ENCODE assay signal across 1 cellular context in genomic region chr3:171445805-171446204, GRCh38.
TF ChIP-seq lines count a peak whose summit lies in the region.

No MANE protein-coding gene starts in this region.

TF ChIP-seq in GM23338, 12 proteins besides CTCF, POLR2A, EP300 and RAD21 (continued from another document):
- TF ChIP-seq, protein P1, sequence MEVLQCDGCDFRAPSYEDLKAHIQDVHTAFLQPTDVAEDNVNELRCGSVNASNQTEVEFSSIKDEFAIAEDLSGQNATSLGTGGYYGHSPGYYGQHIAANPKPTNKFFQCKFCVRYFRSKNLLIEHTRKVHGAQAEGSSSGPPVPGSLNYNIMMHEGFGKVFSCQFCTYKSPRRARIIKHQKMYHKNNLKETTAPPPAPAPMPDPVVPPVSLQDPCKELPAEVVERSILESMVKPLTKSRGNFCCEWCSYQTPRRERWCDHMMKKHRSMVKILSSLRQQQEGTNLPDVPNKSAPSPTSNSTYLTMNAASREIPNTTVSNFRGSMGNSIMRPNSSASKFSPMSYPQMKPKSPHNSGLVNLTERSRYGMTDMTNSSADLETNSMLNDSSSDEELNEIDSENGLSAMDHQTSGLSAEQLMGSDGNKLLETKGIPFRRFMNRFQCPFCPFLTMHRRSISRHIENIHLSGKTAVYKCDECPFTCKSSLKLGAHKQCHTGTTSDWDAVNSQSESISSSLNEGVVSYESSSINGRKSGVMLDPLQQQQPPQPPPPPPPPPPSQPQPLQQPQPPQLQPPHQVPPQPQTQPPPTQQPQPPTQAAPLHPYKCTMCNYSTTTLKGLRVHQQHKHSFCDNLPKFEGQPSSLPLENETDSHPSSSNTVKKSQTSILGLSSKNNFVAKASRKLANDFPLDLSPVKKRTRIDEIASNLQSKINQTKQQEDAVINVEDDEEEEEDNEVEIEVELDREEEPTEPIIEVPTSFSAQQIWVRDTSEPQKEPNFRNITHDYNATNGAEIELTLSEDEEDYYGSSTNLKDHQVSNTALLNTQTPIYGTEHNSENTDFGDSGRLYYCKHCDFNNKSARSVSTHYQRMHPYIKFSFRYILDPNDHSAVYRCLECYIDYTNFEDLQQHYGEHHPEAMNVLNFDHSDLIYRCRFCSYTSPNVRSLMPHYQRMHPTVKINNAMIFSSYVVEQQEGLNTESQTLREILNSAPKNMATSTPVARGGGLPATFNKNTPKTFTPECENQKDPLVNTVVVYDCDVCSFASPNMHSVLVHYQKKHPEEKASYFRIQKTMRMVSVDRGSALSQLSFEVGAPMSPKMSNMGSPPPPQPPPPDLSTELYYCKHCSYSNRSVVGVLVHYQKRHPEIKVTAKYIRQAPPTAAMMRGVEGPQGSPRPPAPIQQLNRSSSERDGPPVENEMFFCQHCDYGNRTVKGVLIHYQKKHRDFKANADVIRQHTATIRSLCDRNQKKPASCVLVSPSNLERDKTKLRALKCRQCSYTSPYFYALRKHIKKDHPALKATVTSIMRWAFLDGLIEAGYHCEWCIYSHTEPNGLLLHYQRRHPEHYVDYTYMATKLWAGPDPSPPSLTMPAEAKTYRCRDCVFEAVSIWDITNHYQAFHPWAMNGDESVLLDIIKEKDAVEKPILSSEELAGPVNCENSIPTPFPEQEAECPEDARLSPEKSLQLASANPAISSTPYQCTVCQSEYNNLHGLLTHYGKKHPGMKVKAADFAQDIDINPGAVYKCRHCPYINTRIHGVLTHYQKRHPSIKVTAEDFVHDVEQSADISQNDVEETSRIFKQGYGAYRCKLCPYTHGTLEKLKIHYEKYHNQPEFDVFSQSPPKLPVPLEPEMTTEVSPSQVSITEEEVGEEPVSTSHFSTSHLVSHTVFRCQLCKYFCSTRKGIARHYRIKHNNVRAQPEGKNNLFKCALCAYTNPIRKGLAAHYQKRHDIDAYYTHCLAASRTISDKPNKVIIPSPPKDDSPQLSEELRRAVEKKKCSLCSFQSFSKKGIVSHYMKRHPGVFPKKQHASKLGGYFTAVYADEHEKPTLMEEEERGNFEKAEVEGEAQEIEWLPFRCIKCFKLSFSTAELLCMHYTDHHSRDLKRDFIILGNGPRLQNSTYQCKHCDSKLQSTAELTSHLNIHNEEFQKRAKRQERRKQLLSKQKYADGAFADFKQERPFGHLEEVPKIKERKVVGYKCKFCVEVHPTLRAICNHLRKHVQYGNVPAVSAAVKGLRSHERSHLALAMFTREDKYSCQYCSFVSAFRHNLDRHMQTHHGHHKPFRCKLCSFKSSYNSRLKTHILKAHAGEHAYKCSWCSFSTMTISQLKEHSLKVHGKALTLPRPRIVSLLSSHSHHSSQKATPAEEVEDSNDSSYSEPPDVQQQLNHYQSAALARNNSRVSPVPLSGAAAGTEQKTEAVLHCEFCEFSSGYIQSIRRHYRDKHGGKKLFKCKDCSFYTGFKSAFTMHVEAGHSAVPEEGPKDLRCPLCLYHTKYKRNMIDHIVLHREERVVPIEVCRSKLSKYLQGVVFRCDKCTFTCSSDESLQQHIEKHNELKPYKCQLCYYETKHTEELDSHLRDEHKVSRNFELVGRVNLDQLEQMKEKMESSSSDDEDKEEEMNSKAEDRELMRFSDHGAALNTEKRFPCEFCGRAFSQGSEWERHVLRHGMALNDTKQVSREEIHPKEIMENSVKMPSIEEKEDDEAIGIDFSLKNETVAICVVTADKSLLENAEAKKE (CRISPR knock-in tag; IDR thresholded peaks at IDR 0.05): no peak
- TF ChIP-seq, protein P2, sequence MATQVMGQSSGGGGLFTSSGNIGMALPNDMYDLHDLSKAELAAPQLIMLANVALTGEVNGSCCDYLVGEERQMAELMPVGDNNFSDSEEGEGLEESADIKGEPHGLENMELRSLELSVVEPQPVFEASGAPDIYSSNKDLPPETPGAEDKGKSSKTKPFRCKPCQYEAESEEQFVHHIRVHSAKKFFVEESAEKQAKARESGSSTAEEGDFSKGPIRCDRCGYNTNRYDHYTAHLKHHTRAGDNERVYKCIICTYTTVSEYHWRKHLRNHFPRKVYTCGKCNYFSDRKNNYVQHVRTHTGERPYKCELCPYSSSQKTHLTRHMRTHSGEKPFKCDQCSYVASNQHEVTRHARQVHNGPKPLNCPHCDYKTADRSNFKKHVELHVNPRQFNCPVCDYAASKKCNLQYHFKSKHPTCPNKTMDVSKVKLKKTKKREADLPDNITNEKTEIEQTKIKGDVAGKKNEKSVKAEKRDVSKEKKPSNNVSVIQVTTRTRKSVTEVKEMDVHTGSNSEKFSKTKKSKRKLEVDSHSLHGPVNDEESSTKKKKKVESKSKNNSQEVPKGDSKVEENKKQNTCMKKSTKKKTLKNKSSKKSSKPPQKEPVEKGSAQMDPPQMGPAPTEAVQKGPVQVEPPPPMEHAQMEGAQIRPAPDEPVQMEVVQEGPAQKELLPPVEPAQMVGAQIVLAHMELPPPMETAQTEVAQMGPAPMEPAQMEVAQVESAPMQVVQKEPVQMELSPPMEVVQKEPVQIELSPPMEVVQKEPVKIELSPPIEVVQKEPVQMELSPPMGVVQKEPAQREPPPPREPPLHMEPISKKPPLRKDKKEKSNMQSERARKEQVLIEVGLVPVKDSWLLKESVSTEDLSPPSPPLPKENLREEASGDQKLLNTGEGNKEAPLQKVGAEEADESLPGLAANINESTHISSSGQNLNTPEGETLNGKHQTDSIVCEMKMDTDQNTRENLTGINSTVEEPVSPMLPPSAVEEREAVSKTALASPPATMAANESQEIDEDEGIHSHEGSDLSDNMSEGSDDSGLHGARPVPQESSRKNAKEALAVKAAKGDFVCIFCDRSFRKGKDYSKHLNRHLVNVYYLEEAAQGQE (IDR thresholded peaks at IDR 0.05; ENCODE audit: unreplicated experiment): no peak
- TF ChIP-seq NANOG (IDR thresholded peaks at IDR 0.05; ENCODE audit: borderline replicate concordance) (no peak), ETS1 (IDR thresholded peaks at IDR 0.05) (no peak), ZNF331 (CRISPR knock-in tag; IDR thresholded peaks at IDR 0.05; ENCODE audit: low read depth) (no peak)
